In genomic region chr1:28973850-28974841, GRCh38 we compare ENCODE assay signal across 1 cellular context.
TF ChIP-seq lines count a peak whose summit lies in the region.

No MANE protein-coding gene starts in this region.

TF ChIP-seq in WTC11, 78 proteins besides CTCF, POLR2A, EP300 and RAD21 (continued from another document):
- TF ChIP-seq ZNF281 (CRISPR knock-in tag; IDR thresholded peaks at IDR 0.05) (no peak), SMAD4 (CRISPR knock-in tag; IDR thresholded peaks at IDR 0.05) (no peak), IRF1 (CRISPR knock-in tag; IDR thresholded peaks at IDR 0.05) (no peak), HMGXB4 (CRISPR knock-in tag; IDR thresholded peaks at IDR 0.05) (no peak), FOXP1 (CRISPR knock-in tag; IDR thresholded peaks at IDR 0.05; ENCODE audit: borderline replicate concordance) (no peak), ZMAT4 (CRISPR knock-in tag; IDR thresholded peaks at IDR 0.05) (no peak), JAZF1 (CRISPR knock-in tag; IDR thresholded peaks at IDR 0.05) (no peak), CREB1 (CRISPR knock-in tag; IDR thresholded peaks at IDR 0.05) (no peak), E2F1 (CRISPR knock-in tag; IDR thresholded peaks at IDR 0.05) (no peak), GRHL2 (CRISPR knock-in tag; IDR thresholded peaks at IDR 0.05; ENCODE audit: insufficient replicate concordance, severe bottlenecking) (no peak)
